ENCODE assay signal across 2 cellular contexts in genomic region chr7:135791543-135792120, GRCh38.
TF ChIP-seq lines count a peak whose summit lies in the region.

No MANE protein-coding gene starts in this region.

TF ChIP-seq in GM23338, 12 proteins besides CTCF, POLR2A, EP300 and RAD21:
- TF ChIP-seq ZNF331 (CRISPR knock-in tag; IDR thresholded peaks at IDR 0.05; ENCODE audit: low read depth): no peak
- TF ChIP-seq REST (IDR thresholded peaks at IDR 0.05; ENCODE audit: unreplicated experiment): no peak
- TF ChIP-seq POLR2AphosphoS5 (IDR thresholded peaks at IDR 0.05; ENCODE audit: low read depth): no peak
- TF ChIP-seq CREB1 (CRISPR knock-in tag; IDR thresholded peaks at IDR 0.05; ENCODE audit: low read depth): no peak
- no peak for TF ChIP-seq EZH2phosphoT487 (IDR thresholded peaks at IDR 0.05; ENCODE audit: unreplicated experiment)
- TF ChIP-seq JUNB (IDR thresholded peaks at IDR 0.05; ENCODE audit: unreplicated experiment): no peak
- TF ChIP-seq ZNF114 (CRISPR knock-in tag; IDR thresholded peaks at IDR 0.05): no peak
- no peak for TF ChIP-seq EZH2 (IDR thresholded peaks at IDR 0.05; ENCODE audit: low read depth, unreplicated experiment)
- no peak for TF ChIP-seq STAT1 (IDR thresholded peaks at IDR 0.05; ENCODE audit: unreplicated experiment)
- TF ChIP-seq, protein P1, sequence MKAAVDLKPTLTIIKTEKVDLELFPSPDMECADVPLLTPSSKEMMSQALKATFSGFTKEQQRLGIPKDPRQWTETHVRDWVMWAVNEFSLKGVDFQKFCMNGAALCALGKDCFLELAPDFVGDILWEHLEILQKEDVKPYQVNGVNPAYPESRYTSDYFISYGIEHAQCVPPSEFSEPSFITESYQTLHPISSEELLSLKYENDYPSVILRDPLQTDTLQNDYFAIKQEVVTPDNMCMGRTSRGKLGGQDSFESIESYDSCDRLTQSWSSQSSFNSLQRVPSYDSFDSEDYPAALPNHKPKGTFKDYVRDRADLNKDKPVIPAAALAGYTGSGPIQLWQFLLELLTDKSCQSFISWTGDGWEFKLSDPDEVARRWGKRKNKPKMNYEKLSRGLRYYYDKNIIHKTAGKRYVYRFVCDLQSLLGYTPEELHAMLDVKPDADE (IDR thresholded peaks at IDR 0.05): no peak
- no peak for TF ChIP-seq ZNF462 (CRISPR knock-in tag; IDR thresholded peaks at IDR 0.05)

TF ChIP-seq in H1, 55 proteins besides CTCF, POLR2A, EP300 and RAD21 (continued from another document):
- TF ChIP-seq MAFK (IDR thresholded peaks at IDR 0.05; ENCODE audit: low read depth, low read length): no peak
- TF ChIP-seq EZH2 (IDR thresholded peaks at IDR 0.05; ENCODE audit: low read depth, low read length, severe bottlenecking): no peak
- TF ChIP-seq JUND (IDR thresholded peaks at IDR 0.05; ENCODE audit: low read length): no peak
- no peak for TF ChIP-seq E2F6 (IDR thresholded peaks at IDR 0.05)
- no peak for TF ChIP-seq TBP (IDR thresholded peaks at IDR 0.05; ENCODE audit: low read depth, low read length)
TF ChIP-seq in H1: peak in this region for 0.
